ENCODE assay signal across 8 cellular contexts in genomic region chr3:100402150-100402706, GRCh38. TPM values are rescaled to one million over a fixed set of nuclear protein-coding genes. Genes with fewer than 3 reads are reported as not detected.
DNase-seq lines count a peak whose midpoint lies in the region; ATAC-seq and TF ChIP-seq lines count a peak whose summit lies in the region.

No MANE protein-coding gene starts in this region.

- 1 to 4% (median 2%) methylated on average over 3 of the region's 3 CpGs for WGBS in stomach, 5 donors

- peaks cover 9% of the 10 kb centered on the region for H3K4me1 ChIP-seq in iPS-18a (ENCODE audit: control insufficient read depth, low read depth, low read length)
- H3K4me1 ChIP-seq in stomach, result peaks cover 33 to 58% (median 47%) of the 10 kb centered on the region in 4 donors

- DNase-seq in SIG-M5 treated with dmso at 0.1 percent for 504 hours (lab: John Stamatoyannopoulos, UW; ENCODE audit: unreplicated experiment) (peak; percentile 85), SIG-M5 (lab: John Stamatoyannopoulos, UW) (no peak), NCI-H146 treated with DMSO at 0.1 percent for 48 hours (lab: John Stamatoyannopoulos, UW; ENCODE audit: unreplicated experiment) (peak; percentile 72), stomach (no peak)
- no peak for DNase-seq in activated naive CD8-positive, alpha-beta T cell treated with anti-CD3 and anti-CD28 coated beads for 36 hours
- no peak for DNase-seq in stimulated activated naive CD4-positive, alpha-beta T cell (lab: John Stamatoyannopoulos, UW)

- intact Hi-C loops in stomach (cut with DNase I; ENCODE audit: low total_unique reads), result no loop called here

- no peak for TF ChIP-seq CTCF in stomach (IDR thresholded peaks at IDR 0.05)

- H3K36me3 ChIP-seq in iPS-18a (ENCODE audit: control insufficient read depth, low read depth, low read length) (no peaks in the 10 kb centered on the region), stomach (no peaks in the 10 kb centered on the region)

- no peak for TF ChIP-seq EP300 in stomach (IDR thresholded peaks at IDR 0.05)

- H3K9me3 ChIP-seq in iPS-18a (ENCODE audit: control insufficient read depth, low read depth, low read length) (no peaks in the 10 kb centered on the region), stomach (peaks cover 0 to 10% (median 2%) of the 10 kb centered on the region in 4 donors)

- peak overlapping the region; percentile 79 for H3K9ac ChIP-seq in iPS-18a (ENCODE audit: low read length)

- peak overlapping the region; percentile 99 for H3K27ac ChIP-seq in iPS-18a (ENCODE audit: low read length)
- peak overlapping the region in 4 of 5 donors; percentile 90 to 95 (median 93) for H3K27ac ChIP-seq in stomach

- H3K4me1 Mint-ChIP-seq in activated naive CD8-positive, alpha-beta T cell treated with anti-CD3 and anti-CD28 coated beads for 36 hours, result peaks cover 45% of the 10 kb centered on the region

- peaks cover 41% of the 10 kb centered on the region for H3K36me3 Mint-ChIP-seq in activated naive CD8-positive, alpha-beta T cell treated with anti-CD3 and anti-CD28 coated beads for 36 hours

- peak overlapping the region; percentile 97 for H3K4me3 Mint-ChIP-seq in activated naive CD8-positive, alpha-beta T cell treated with anti-CD3 and anti-CD28 coated beads for 36 hours

- H3K27ac Mint-ChIP-seq in activated naive CD8-positive, alpha-beta T cell treated with anti-CD3 and anti-CD28 coated beads for 36 hours, result peak overlapping the region; percentile 95

- no peak for ATAC-seq in HG02610 (IDR thresholded peaks at IDR 0.05; ENCODE audit: unreplicated experiment)

- peaks cover 2% of the 10 kb centered on the region for H3K9me3 Mint-ChIP-seq in activated naive CD8-positive, alpha-beta T cell treated with anti-CD3 and anti-CD28 coated beads for 36 hours

- H3K27me3 ChIP-seq in iPS-18a (ENCODE audit: control insufficient read depth, insufficient read depth, low read length) (no peaks in the 10 kb centered on the region), stomach (no peaks in the 10 kb centered on the region)

- H3K4me3 ChIP-seq in iPS-18a (ENCODE audit: low read length) (peak overlapping the region; percentile 74), stomach (peak overlapping the region; percentile 85 to 97 (median 95))

- no peaks in the 10 kb centered on the region for H3K27me3 Mint-ChIP-seq in activated naive CD8-positive, alpha-beta T cell treated with anti-CD3 and anti-CD28 coated beads for 36 hours

- TF ChIP-seq POLR2A in stomach (IDR thresholded peaks at IDR 0.05), result no peak

RNA-seq across cellular contexts. Expression of gene LNP1, which starts 0.9 kb away (rescaled TPM):
- total RNA-seq in activated naive CD8-positive, alpha-beta T cell treated with anti-CD3 and anti-CD28 coated beads for 36 hours, result 1 to 10 TPM; 1.7 to 1.9 TPM
- total RNA-seq in stomach, result 1 to 10 TPM in 1 of 5 donors, under 1 TPM in 1, not detected in 3; 0.58 to 4.0 TPM
- 1 to 10 TPM; 1.2 to 1.8 (median 1.6) TPM for polyA plus RNA-seq in stomach

RNA-seq across cellular contexts. Expression of gene TOMM70, which starts 1.3 kb away (rescaled TPM):
- 10 to 100 TPM; 68.8 to 70.8 TPM for total RNA-seq in activated naive CD8-positive, alpha-beta T cell treated with anti-CD3 and anti-CD28 coated beads for 36 hours
- 10 to 100 TPM; 17.1 to 95.6 (median 37.1) TPM for total RNA-seq in stomach
- 10 to 100 TPM; 12.9 to 20.0 (median 18.9) TPM for polyA plus RNA-seq in stomach

Comparison
In these comparisons a context has a peak if more than half of its experiments do, and no peak if none do; other contexts are left out.
1. DNase-seq: peak in SIG-M5 treated with dmso at 0.1 percent for 504 hours (single experiment) and NCI-H146 treated with DMSO at 0.1 percent for 48 hours (single experiment); none in SIG-M5 (single experiment), activated naive CD8-positive, alpha-beta T cell treated with anti-CD3 and anti-CD28 coated beads for 36 hours (single experiment), stomach (single experiment) and stimulated activated naive CD4-positive, alpha-beta T cell (0 of 6).